In the genomic region with DNA sequence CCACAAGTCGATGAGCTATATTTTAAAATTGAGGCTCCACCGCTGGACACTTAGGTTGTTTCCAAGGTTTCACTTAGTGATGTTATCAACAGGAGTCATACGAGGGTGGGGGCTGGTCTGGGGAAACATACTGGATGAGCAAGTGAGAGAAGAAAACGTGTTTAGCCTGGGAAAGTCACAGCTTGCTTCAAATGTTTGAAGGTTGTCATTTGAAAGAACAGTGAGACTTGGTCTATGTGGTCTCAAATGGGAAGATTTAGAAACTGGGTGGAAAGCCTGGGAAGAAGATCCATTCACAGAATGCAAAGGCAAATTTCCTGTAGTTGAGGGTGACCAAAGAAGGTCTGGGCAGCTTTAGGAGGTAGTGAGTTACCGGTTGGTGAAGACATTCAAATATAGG, we compare ENCODE assay signal across 1 cellular context.
A peak's percentile ranks its signal among the peaks of the same experiment; 100 is the strongest.
TF ChIP-seq lines count a peak whose summit lies in the region.

No MANE protein-coding gene starts in this region.

TF ChIP-seq in K562, 482 proteins besides CTCF, POLR2A, EP300 and RAD21 (continued from another document and continues in another):
- peak; percentile 85; the same call in 1 of the 2 replicates for TF ChIP-seq PREB (CRISPR knock-in tag; IDR thresholded peaks at IDR 0.05)
- 0 out of 2 replicates have a peak, but pooled peaks have one; percentile 5 for TF ChIP-seq NR2C1 (IDR thresholded peaks at IDR 0.05)
- no peak for TF ChIP-seq NR2C1 (tag; IDR thresholded peaks at IDR 0.05)
- TF ChIP-seq POLR3A (IDR thresholded peaks at IDR 0.05; ENCODE audit: borderline replicate concordance, extremely low read depth, insufficient read depth, insufficient read length) = no peak
- TF ChIP-seq, protein P1, sequence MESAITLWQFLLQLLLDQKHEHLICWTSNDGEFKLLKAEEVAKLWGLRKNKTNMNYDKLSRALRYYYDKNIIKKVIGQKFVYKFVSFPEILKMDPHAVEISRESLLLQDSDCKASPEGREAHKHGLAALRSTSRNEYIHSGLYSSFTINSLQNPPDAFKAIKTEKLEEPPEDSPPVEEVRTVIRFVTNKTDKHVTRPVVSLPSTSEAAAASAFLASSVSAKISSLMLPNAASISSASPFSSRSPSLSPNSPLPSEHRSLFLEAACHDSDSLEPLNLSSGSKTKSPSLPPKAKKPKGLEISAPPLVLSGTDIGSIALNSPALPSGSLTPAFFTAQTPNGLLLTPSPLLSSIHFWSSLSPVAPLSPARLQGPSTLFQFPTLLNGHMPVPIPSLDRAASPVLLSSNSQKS (CRISPR knock-in tag; IDR thresholded peaks at IDR 0.05) = no peak
- no peak for TF ChIP-seq YBX1 (IDR thresholded peaks at IDR 0.05)
- TF ChIP-seq ARID2 (IDR thresholded peaks at IDR 0.05) = no peak
- no peak for TF ChIP-seq SLC30A9 (CRISPR knock-in tag; IDR thresholded peaks at IDR 0.05)
- TF ChIP-seq ZBED1 (IDR thresholded peaks at IDR 0.05) = no peak
- no peak for TF ChIP-seq SAP30 (IDR thresholded peaks at IDR 0.05; ENCODE audit: borderline replicate concordance, insufficient read depth, low read depth, low read length, poor library complexity, severe bottlenecking)
- no peak for TF ChIP-seq SP2 (IDR thresholded peaks at IDR 0.05; ENCODE audit: extremely low read depth, low read depth, low read length, poor library complexity, severe bottlenecking)
- TF ChIP-seq FUS (optimal IDR thresholded peaks at IDR 0.05; ENCODE audit: low read depth, low read length) = no peak
- no peak for TF ChIP-seq ZFP1 (CRISPR knock-in tag; IDR thresholded peaks at IDR 0.05)
- peak; percentile 75 for TF ChIP-seq DPF2 (IDR thresholded peaks at IDR 0.05)
- TF ChIP-seq ZNF444 (CRISPR knock-in tag; IDR thresholded peaks at IDR 0.05) = no peak
- no peak for TF ChIP-seq ZNF253 (CRISPR knock-in tag; conservative IDR thresholded peaks at IDR 0.05)
- no peak for TF ChIP-seq KLF10 (CRISPR knock-in tag; IDR thresholded peaks at IDR 0.05)
- TF ChIP-seq, protein P2, sequence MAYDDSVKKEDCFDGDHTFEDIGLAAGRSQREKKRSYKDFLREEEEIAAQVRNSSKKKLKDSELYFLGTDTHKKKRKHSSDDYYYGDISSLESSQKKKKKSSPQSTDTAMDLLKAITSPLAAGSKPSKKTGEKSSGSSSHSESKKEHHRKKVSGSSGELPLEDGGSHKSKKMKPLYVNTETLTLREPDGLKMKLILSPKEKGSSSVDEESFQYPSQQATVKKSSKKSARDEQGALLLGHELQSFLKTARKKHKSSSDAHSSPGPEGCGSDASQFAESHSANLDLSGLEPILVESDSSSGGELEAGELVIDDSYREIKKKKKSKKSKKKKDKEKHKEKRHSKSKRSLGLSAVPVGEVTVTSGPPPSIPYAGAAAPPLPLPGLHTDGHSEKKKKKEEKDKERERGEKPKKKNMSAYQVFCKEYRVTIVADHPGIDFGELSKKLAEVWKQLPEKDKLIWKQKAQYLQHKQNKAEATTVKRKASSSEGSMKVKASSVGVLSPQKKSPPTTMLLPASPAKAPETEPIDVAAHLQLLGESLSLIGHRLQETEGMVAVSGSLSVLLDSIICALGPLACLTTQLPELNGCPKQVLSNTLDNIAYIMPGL (CRISPR knock-in tag; IDR thresholded peaks at IDR 0.05) = no peak
- no peak for TF ChIP-seq ELF1 (tag; IDR thresholded peaks at IDR 0.05)
- TF ChIP-seq KDM5B (IDR thresholded peaks at IDR 0.05; ENCODE audit: insufficient replicate concordance, low read depth, low read length) = no peak
- no peak for TF ChIP-seq POLR2B (IDR thresholded peaks at IDR 0.05; ENCODE audit: low read depth, partially characterized antibody)
- no peak for TF ChIP-seq RB1 (IDR thresholded peaks at IDR 0.05; ENCODE audit: low read depth)
- TF ChIP-seq ELF4 (CRISPR knock-in tag; IDR thresholded peaks at IDR 0.05) = no peak
- TF ChIP-seq TCF3 (CRISPR knock-in tag; IDR thresholded peaks at IDR 0.05) = no peak
- TF ChIP-seq AFF4 (CRISPR knock-in tag; IDR thresholded peaks at IDR 0.05) = no peak; the same call in 1 of the 2 replicates
- TF ChIP-seq ZNF24 (IDR thresholded peaks at IDR 0.05) = no peak
- no peak for TF ChIP-seq MAFK (IDR thresholded peaks at IDR 0.05; ENCODE audit: low read length)
- no peak for TF ChIP-seq ZNF717 (CRISPR knock-in tag; IDR thresholded peaks at IDR 0.05)
- TF ChIP-seq MCM2 (IDR thresholded peaks at IDR 0.05; ENCODE audit: low read depth) = no peak
- no peak for TF ChIP-seq CBX5 (IDR thresholded peaks at IDR 0.05; ENCODE audit: borderline replicate concordance, low read depth)
- TF ChIP-seq HDAC2 (IDR thresholded peaks at IDR 0.05) = peak; percentile 49; the same call in 1 of the 2 replicates
- TF ChIP-seq, protein P3, sequence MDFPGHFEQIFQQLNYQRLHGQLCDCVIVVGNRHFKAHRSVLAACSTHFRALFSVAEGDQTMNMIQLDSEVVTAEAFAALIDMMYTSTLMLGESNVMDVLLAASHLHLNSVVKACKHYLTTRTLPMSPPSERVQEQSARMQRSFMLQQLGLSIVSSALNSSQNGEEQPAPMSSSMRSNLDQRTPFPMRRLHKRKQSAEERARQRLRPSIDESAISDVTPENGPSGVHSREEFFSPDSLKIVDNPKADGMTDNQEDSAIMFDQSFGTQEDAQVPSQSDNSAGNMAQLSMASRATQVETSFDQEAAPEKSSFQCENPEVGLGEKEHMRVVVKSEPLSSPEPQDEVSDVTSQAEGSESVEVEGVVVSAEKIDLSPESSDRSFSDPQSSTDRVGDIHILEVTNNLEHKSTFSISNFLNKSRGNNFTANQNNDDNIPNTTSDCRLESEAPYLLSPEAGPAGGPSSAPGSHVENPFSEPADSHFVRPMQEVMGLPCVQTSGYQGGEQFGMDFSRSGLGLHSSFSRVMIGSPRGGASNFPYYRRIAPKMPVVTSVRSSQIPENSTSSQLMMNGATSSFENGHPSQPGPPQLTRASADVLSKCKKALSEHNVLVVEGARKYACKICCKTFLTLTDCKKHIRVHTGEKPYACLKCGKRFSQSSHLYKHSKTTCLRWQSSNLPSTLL (IDR thresholded peaks at IDR 0.05) = no peak
- peak; percentile 49 for TF ChIP-seq SMAD4 (CRISPR knock-in tag; conservative IDR thresholded peaks at IDR 0.05)
- no peak for TF ChIP-seq ZNF77 (CRISPR knock-in tag; IDR thresholded peaks at IDR 0.05)
- no peak for TF ChIP-seq BDP1 (IDR thresholded peaks at IDR 0.05; ENCODE audit: insufficient read depth, insufficient read length)
- no peak for TF ChIP-seq ZNF143 (CRISPR knock-in tag; IDR thresholded peaks at IDR 0.05)
- TF ChIP-seq ZNF407 (IDR thresholded peaks at IDR 0.05; ENCODE audit: low read depth) = no peak
- TF ChIP-seq BCOR (IDR thresholded peaks at IDR 0.05) = no peak
- TF ChIP-seq FOSL1 (tag; conservative IDR thresholded peaks at IDR 0.05) = 0 out of 2 replicates have a peak, but pooled peaks have one; percentile 32
- TF ChIP-seq BMI1 (IDR thresholded peaks at IDR 0.05; ENCODE audit: low read length) = no peak
- TF ChIP-seq CREM (IDR thresholded peaks at IDR 0.05; ENCODE audit: low read depth) = no peak
- TF ChIP-seq BRD4 (IDR thresholded peaks at IDR 0.05) = no peak
- TF ChIP-seq MBD2 (IDR thresholded peaks at IDR 0.05; ENCODE audit: borderline replicate concordance, low read depth) = no peak
- no peak for TF ChIP-seq IRF9 (tag; IDR thresholded peaks at IDR 0.05)
- TF ChIP-seq KLF6 (CRISPR knock-in tag; IDR thresholded peaks at IDR 0.05; ENCODE audit: borderline replicate concordance) = no peak
- 0 out of 2 replicates have a peak, but pooled peaks have one; percentile 43 for TF ChIP-seq ZBTB1 (CRISPR knock-in tag; IDR thresholded peaks at IDR 0.05; ENCODE audit: borderline replicate concordance, low read depth)
- no peak for TF ChIP-seq PHB2 (IDR thresholded peaks at IDR 0.05; ENCODE audit: low read depth)
- 0 out of 2 replicates have a peak, but pooled peaks have one; percentile 33 for TF ChIP-seq MYC (IDR thresholded peaks at IDR 0.05; ENCODE audit: low read depth, low read length)
- no peak for TF ChIP-seq MYC (CRISPR knock-in tag; IDR thresholded peaks at IDR 0.05; ENCODE audit: borderline replicate concordance, low read depth)
- TF ChIP-seq CBX1 (IDR thresholded peaks at IDR 0.05; ENCODE audit: low read depth) = no peak
